In the genomic region with DNA sequence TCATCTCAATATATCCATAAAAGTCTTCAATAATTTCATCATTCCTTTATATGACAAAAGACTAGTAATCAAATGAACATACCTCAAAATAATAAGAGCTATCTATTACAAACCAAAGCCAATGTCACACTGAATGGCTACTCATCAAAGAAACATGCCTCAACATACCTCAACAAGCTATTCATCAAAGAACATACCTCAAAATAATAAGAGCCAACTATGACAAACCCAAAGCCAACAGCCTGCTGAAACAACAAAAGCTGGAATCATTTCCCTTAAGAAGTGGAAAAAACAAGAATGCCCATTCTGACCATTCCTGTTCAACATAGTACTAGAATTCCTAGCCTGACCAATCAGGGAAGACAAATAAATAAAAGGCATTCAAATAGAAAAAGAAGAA, we compare ENCODE assay signal across 23 cellular contexts.
"Had no signal": no experiment of that assay in that cellular context is flagged by ENCODE, and none has a peak within 500 bp of the region (broad histone marks: within the 10 kb centered on the region; RNA-seq: fewer than 3 reads in every experiment).

No MANE protein-coding gene starts in this region.

- H3K4me1 ChIP-seq: parathyroid adenoma, vagina had no signal

- H3K36me3 ChIP-seq: neutrophil, thoracic aorta, vagina, WERI-Rb-1 had no signal

- H3K4me3 ChIP-seq: hepatocyte, thoracic aorta, vagina had no signal

- FAIRE-seq: frontal cortex, islet of Langerhans had no signal

- H3K27ac ChIP-seq: hepatocyte, neutrophil, parathyroid adenoma, thoracic aorta, vagina, WERI-Rb-1 had no signal

- DNase-seq: activated CD4-positive, alpha-beta T cell treated with anti-CD3 and anti-CD28 coated beads, Interleukin-2, amount 10 ng/mL, durations not matched to agents 7 days and 5 days; activated CD4-positive, CD25-positive, alpha-beta regulatory T cell treated with anti-CD3 and anti-CD28 coated beads, Interleukin-2, amount 50 U/mL, for 72 hours; activated CD8-positive, alpha-beta memory T cell treated with anti-CD3 and anti-CD28 coated beads, Interleukin-2, amount 10 ng/mL, durations not matched to agents 7 days and 5 days; activated CD8-positive, alpha-beta T cell treated with anti-CD3 and anti-CD28 coated beads for 36 hours; activated gamma-delta T cell; activated T-cell treated with anti-CD3 and anti-CD28 coated beads for 4 hours; aorta; dermis blood vessel endothelial cell; effector CD8-positive, alpha-beta T cell; glutamatergic neuron; left colon; mesenchymal stem cell; right cardiac atrium; stimulated activated CD4-positive, alpha-beta T cell treated with anti-CD3 and anti-CD28 coated beads, Interleukin-4, amount 100 ng/mL, for 24 hours; stimulated activated naive CD4-positive, alpha-beta T cell treated with Interleukin-2 at 50 U/mL for 16 hours; WERI-Rb-1 had no signal

- H3K9me3 ChIP-seq: neutrophil, thoracic aorta, vagina had no signal

- H3K27me3 ChIP-seq: hepatocyte, neutrophil, vagina had no signal
